9 cellular contexts compared by ENCODE assay signal in genomic region chr1:37692078-37692833, GRCh38. TPM values are rescaled to one million over a fixed set of nuclear protein-coding genes. Genes with fewer than 3 reads are reported as not detected.
DNase-seq lines count a peak whose midpoint lies in the region; ATAC-seq, FAIRE-seq and TF ChIP-seq lines count a peak whose summit lies in the region.
"Had no signal": no experiment of that assay in that cellular context is flagged by ENCODE, and none has a peak within 500 bp of the region (broad histone marks: within the 10 kb centered on the region; RNA-seq: fewer than 3 reads in every experiment).

TSS of gene CDCA8 (plus strand) at chr1:37692516. CDS start at chr1:37692691, 175 bp downstream.

- H3K36me3 ChIP-seq in WERI-Rb-1 (peaks cover 57% of the 10 kb centered on the region), mammary epithelial cell (ENCODE audit: insufficient read depth, low read length) (peaks cover 20% of the 10 kb centered on the region), iPS-20b (ENCODE audit: insufficient read depth, low read depth, low read length) (peaks cover 46% of the 10 kb centered on the region), small intestine (ENCODE audit: control insufficient read depth in 2 of 2, insufficient read depth in 2 of 2, low read length in 2 of 2) (no peaks in the 10 kb centered on the region)

- peaks cover 85% of the 10 kb centered on the region for H3K79me2 ChIP-seq in mammary epithelial cell (ENCODE audit: insufficient read depth, low read length)

- peak within 1 kb of the TSS; percentile 100 for H2AFZ ChIP-seq in mammary epithelial cell (ENCODE audit: low read depth, low read length)

- H3K4me2 ChIP-seq in mammary epithelial cell (ENCODE audit: insufficient read depth, low read depth, low read length): peak within 1 kb of the TSS; percentile 99

- CTCF ChIA-PET in mammary epithelial cell (lab: Charles Lee; ENCODE audit: low non-redundant PET): interaction anchor here (0.7 kb wide), 1 partner anchor 1177 kb away, joined by 8 read pairs; no protein-coding TSS in a partner anchor

- FAIRE-seq in small intestine (lab: Jason Lieb, UNC): no peak
- FAIRE-seq: islet of Langerhans had no signal

- intact Hi-C loops in mammary epithelial cell (cut with micrococcal nuclease): loop anchor here (1.0 to 5.0 kb wide), 6 partner anchors 45 to 215 kb away; partner anchors contain the start of gene DNALI1

- no peaks in the 10 kb centered on the region for H3K27me3 ChIP-seq in WERI-Rb-1 (ENCODE audit: insufficient read depth, low read depth, severe bottlenecking)
- H3K27me3 ChIP-seq in mammary epithelial cell (ENCODE audit: insufficient read depth, low read length): no peaks in the 10 kb centered on the region
- H3K27me3 ChIP-seq in iPS-20b (ENCODE audit: insufficient read depth, low read length): peaks cover 6% of the 10 kb centered on the region; the same call in 1 of the 2 replicates
- no peaks in the 10 kb centered on the region for H3K27me3 ChIP-seq in small intestine (ENCODE audit: control insufficient read depth in 2 of 2, insufficient read depth in 2 of 2, low read length in 2 of 2)

- DNase-seq in AG08396 (ENCODE audit: low spot score): peak; percentile 99
- peak; percentile 98 for DNase-seq in NCI-H2227 (lab: John Stamatoyannopoulos, UW; ENCODE audit: unreplicated experiment)
- peak; percentile 99 for DNase-seq in WERI-Rb-1
- DNase-seq in mammary epithelial cell: peak; percentile 98
- peak; percentile 99 for DNase-seq in small intestine

- under 1% methylated on average over 22 of the region's 54 CpGs for WGBS in mammary epithelial cell (ENCODE audit: low coverage, missing lambda C conversion rate)
- 0% methylated on average over 47 to 54 of the region's 54 CpGs for WGBS in small intestine, 3 donors

- no peaks in the 10 kb centered on the region for H3K9me3 ChIP-seq in WERI-Rb-1 (ENCODE audit: severe bottlenecking)
- no peaks in the 10 kb centered on the region for H3K9me3 ChIP-seq in mammary epithelial cell (replicated peaks; ENCODE audit: insufficient read depth, low read length)
- H3K9me3 ChIP-seq in iPS-20b (ENCODE audit: insufficient read depth, low read depth, low read length): no peaks in the 10 kb centered on the region
- no peaks in the 10 kb centered on the region for H3K9me3 ChIP-seq in small intestine (ENCODE audit: control insufficient read depth, low read depth)

- in situ Hi-C loops in mammary epithelial cell (cut with MboI; ENCODE audit: low sequenced_read_pairs in 2 of 2): loop anchor here in 1 of 2 donors (25.0 kb wide), 1 partner anchor 230 kb away; the partner anchor contains the start of gene ZC3H12A

- H3K4me3 ChIP-seq in WERI-Rb-1 (ENCODE audit: low read depth, low read length): peak within 1 kb of the TSS; percentile 95
- peak within 1 kb of the TSS; percentile 78 to 99 (median 80) for H3K4me3 ChIP-seq in mammary epithelial cell (replicated peaks in 1 of 3; ENCODE audit: insufficient read depth in 1 of 3, low read depth in 2 of 3, low read length in 3 of 3)
- peak within 1 kb of the TSS; percentile 85 for H3K4me3 ChIP-seq in iPS-20b (ENCODE audit: low read length)
- peak within 1 kb of the TSS; percentile 73 to 86 for H3K4me3 ChIP-seq in small intestine (ENCODE audit: low read depth in 1 of 2, low read length in 2 of 2)

- H3K27ac ChIP-seq in WERI-Rb-1 (peak within 1 kb of the TSS; percentile 97), mammary epithelial cell (ENCODE audit: insufficient read depth, low read depth, low read length) (peak within 1 kb of the TSS; percentile 89), iPS-20b (ENCODE audit: low read length) (no peak within 1 kb of the TSS), small intestine (ENCODE audit: low read depth in 1 of 2, low read length in 1 of 2) (peak within 1 kb of the TSS; percentile 67 to 91)

- H3K9ac ChIP-seq in mammary epithelial cell (ENCODE audit: insufficient read depth, low read length) (peak within 1 kb of the TSS; percentile 95), iPS-20b (ENCODE audit: low read depth, low read length) (peak within 1 kb of the TSS; percentile 92; the same call in 1 of the 2 replicates)

- ATAC-seq in GM18907 (IDR thresholded peaks at IDR 0.05; ENCODE audit: unreplicated experiment) (peak; percentile 82), HG03159 (IDR thresholded peaks at IDR 0.05; ENCODE audit: unreplicated experiment) (peak; percentile 76)

- no peaks in the 10 kb centered on the region for H4K20me1 ChIP-seq in mammary epithelial cell (ENCODE audit: insufficient read depth, low read length)

- TSS peak; percentile 78 for BruUV-seq in mammary epithelial cell (replicated peaks; lab: Mats Ljungman, UMichigan)

- peak; percentile 79 for TF ChIP-seq CTCF in WERI-Rb-1 (IDR thresholded peaks at IDR 0.05; ENCODE audit: low read depth, low read length)
- TF ChIP-seq CTCF in mammary epithelial cell (conservative IDR thresholded peaks at IDR 0.05 in 1 of 2, IDR thresholded peaks at IDR 0.05 in 1 of 2; ENCODE audit: extremely low read depth in 1 of 2, insufficient read depth in 1 of 2, low read depth in 1 of 2, low read length in 2 of 2): peak; percentile 37 to 74

- H3K4me1 ChIP-seq in mammary epithelial cell (ENCODE audit: insufficient read depth, low read length): peaks cover 22% of the 10 kb centered on the region
- peaks cover 11% of the 10 kb centered on the region for H3K4me1 ChIP-seq in iPS-20b (ENCODE audit: insufficient read depth, low read length)
- H3K4me1 ChIP-seq in small intestine (ENCODE audit: control insufficient read depth in 2 of 2, insufficient read depth in 1 of 2, low read depth in 1 of 2, low read length in 1 of 2): peaks cover 6 to 14% of the 10 kb centered on the region in 2 donors

- dilution Hi-C loops in mammary epithelial cell (cut with HindIII; ENCODE audit: low sequenced_read_pairs): no loop called here

RNA-seq across cellular contexts. Expression of gene CDCA8, which starts in this region (rescaled TPM):
- total RNA-seq in mammary epithelial cell: 10 to 100 TPM in 1 of 2 donors, 1 to 10 TPM in 1; 1.0 to 30.0 TPM
- polyA plus RNA-seq in mammary epithelial cell (47.0 TPM), small intestine (10 to 100 TPM in 1 of 3 donors, 1 to 10 TPM in 2; 4.0 to 23.5 (median 4.6) TPM)
- 32.4 TPM for polyA minus RNA-seq in mammary epithelial cell
